Comparison of ENCODE assay signal across 8 cellular contexts in the genomic region with DNA sequence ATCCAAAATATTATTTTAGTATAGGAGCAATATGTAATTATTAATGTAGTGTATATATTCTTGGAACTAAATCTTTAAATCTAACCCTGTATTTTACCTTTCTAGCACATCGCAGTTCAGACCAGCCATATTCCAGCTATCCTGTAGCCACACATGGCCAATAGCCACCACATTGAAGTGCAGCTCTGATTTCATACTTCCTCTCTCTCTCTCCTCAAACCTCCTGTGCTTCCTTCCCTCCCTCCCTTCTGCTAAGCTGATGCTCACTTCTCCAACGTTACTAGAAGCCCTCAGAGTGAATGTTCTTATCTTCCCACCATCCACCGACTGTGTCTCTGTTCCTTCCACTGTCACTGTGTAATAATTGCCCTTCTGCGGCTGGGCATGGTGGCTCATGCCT. TPM values are rescaled to one million over a fixed set of nuclear protein-coding genes. Genes with fewer than 3 reads are reported as not detected.
DNase-seq lines count a peak whose midpoint lies in the region; FAIRE-seq and TF ChIP-seq lines count a peak whose summit lies in the region.
"Not testable (repeated sequence)": the region's sequence is repeated elsewhere in the genome, so short reads cannot be mapped to it uniquely, and the experiment has no call there.

No MANE protein-coding gene starts in this region.

- H3K9me3 ChIP-seq in Peyer's patch; kidney (ENCODE audit: control insufficient read depth in 1 of 2, low read length in 2 of 2); tibial artery: not testable (repeated sequence)

- H3K27ac Mint-ChIP-seq in activated T-cell treated with anti-CD3 and anti-CD28 coated beads, Interleukin-2, amount 50 U/mL, for 24 hours = peak overlapping the region; percentile 95
- H3K27ac Mint-ChIP-seq in dendritic cell treated with granulocyte-macrophage colony-stimulating factor and Interleukin-4, amounts not matched to agents 40 ng/mL and 50 ng/mL, for 4 days = peak overlapping the region; percentile 98
- H3K27ac Mint-ChIP-seq in osteocyte (ENCODE audit: unreplicated experiment) = peak overlapping the region; percentile 99

- not testable (repeated sequence) for H3K27me3 Mint-ChIP-seq in activated T-cell treated with anti-CD3 and anti-CD28 coated beads, Interleukin-2, amount 50 U/mL, for 24 hours; dendritic cell treated with granulocyte-macrophage colony-stimulating factor and Interleukin-4, amounts not matched to agents 40 ng/mL and 50 ng/mL, for 4 days; osteocyte (ENCODE audit: unreplicated experiment)

- peak overlapping the region in 1 of 2 donors; percentile 86 for H3K9ac ChIP-seq in kidney (ENCODE audit: low read length in 2 of 2)

- intact Hi-C loops in dendritic cell treated with granulocyte-macrophage colony-stimulating factor and Interleukin-4, amounts not matched to agents 40 ng/mL and 50 ng/mL, for 4 days (cut with micrococcal nuclease) = loop anchor here (2.0 to 10.0 kb wide), 2 partner anchors 32 to 692 kb away; a partner anchor contains a TSS
- intact Hi-C loops in kidney (cut with DNase I); tibial artery (cut with DNase I; ENCODE audit: low total_unique reads): not testable (repeated sequence)

- H3K27ac ChIP-seq in Peyer's patch (peak overlapping the region in 3 of 4 donors; percentile 80 to 84 (median 84)), tibial artery (peak overlapping the region; percentile 82 to 94)
- not testable (repeated sequence) for H3K27ac ChIP-seq in kidney (ENCODE audit: low read depth in 2 of 2, low read length in 2 of 2)

- DNase-seq in DMS153 (lab: John Stamatoyannopoulos, UW) (peak; percentile 14), KG1 (lab: John Stamatoyannopoulos, UW) (peak; percentile 48)
- not testable (repeated sequence) for DNase-seq in Peyer's patch; activated T-cell treated with anti-CD3 and anti-CD28 coated beads, Interleukin-2, amount 50 U/mL, for 24 hours; kidney; osteocyte (ENCODE audit: extremely low spot score, unreplicated experiment); tibial artery

- H3K4me3 ChIP-seq in Peyer's patch (peak overlapping the region; percentile 57 to 78 (median 68)), kidney (ENCODE audit: low read length in 2 of 2) (peak overlapping the region; percentile 73 to 78), tibial artery (peak overlapping the region; percentile 67 to 91)

- not testable (repeated sequence) for TF ChIP-seq POLR2A in Peyer's patch (IDR thresholded peaks at IDR 0.05)

- peaks cover 12% of the 10 kb centered on the region for H3K9me3 Mint-ChIP-seq in activated T-cell treated with anti-CD3 and anti-CD28 coated beads, Interleukin-2, amount 50 U/mL, for 24 hours
- peaks cover 22% of the 10 kb centered on the region for H3K9me3 Mint-ChIP-seq in dendritic cell treated with granulocyte-macrophage colony-stimulating factor and Interleukin-4, amounts not matched to agents 40 ng/mL and 50 ng/mL, for 4 days
- H3K9me3 Mint-ChIP-seq in osteocyte (ENCODE audit: unreplicated experiment) = peaks cover 10% of the 10 kb centered on the region

- H3K36me3 Mint-ChIP-seq in activated T-cell treated with anti-CD3 and anti-CD28 coated beads, Interleukin-2, amount 50 U/mL, for 24 hours (ENCODE audit: low read depth) = peaks cover 48% of the 10 kb centered on the region
- H3K36me3 Mint-ChIP-seq in dendritic cell treated with granulocyte-macrophage colony-stimulating factor and Interleukin-4, amounts not matched to agents 40 ng/mL and 50 ng/mL, for 4 days (ENCODE audit: low read depth) = peaks cover 46% of the 10 kb centered on the region
- H3K36me3 Mint-ChIP-seq in osteocyte (ENCODE audit: unreplicated experiment) = peaks cover 22% of the 10 kb centered on the region

- not testable (repeated sequence) for H3K27me3 ChIP-seq in Peyer's patch, tibial artery

- H3K36me3 ChIP-seq in Peyer's patch; kidney (ENCODE audit: control insufficient read depth in 1 of 2, insufficient read depth in 2 of 2, low read length in 2 of 2); tibial artery: not testable (repeated sequence)

- not testable (repeated sequence) for FAIRE-seq in kidney (lab: Jason Lieb, UNC)

- peaks cover 0 to 12% (median 2%) of the 10 kb centered on the region in 4 donors for H3K4me1 ChIP-seq in Peyer's patch
- H3K4me1 ChIP-seq in kidney (ENCODE audit: control insufficient read depth in 1 of 2, insufficient read depth in 1 of 2, low read depth in 1 of 2, low read length in 2 of 2) = not testable (repeated sequence)
- peaks cover 0 to 29% (median 15%) of the 10 kb centered on the region in 4 donors for H3K4me1 ChIP-seq in tibial artery

- peak overlapping the region; percentile 97 for H3K4me3 Mint-ChIP-seq in activated T-cell treated with anti-CD3 and anti-CD28 coated beads, Interleukin-2, amount 50 U/mL, for 24 hours
- peak overlapping the region; percentile 27 for H3K4me3 Mint-ChIP-seq in dendritic cell treated with granulocyte-macrophage colony-stimulating factor and Interleukin-4, amounts not matched to agents 40 ng/mL and 50 ng/mL, for 4 days
- peak overlapping the region; percentile 95 for H3K4me3 Mint-ChIP-seq in osteocyte (ENCODE audit: unreplicated experiment)

- peaks cover 36% of the 10 kb centered on the region for H3K4me1 Mint-ChIP-seq in activated T-cell treated with anti-CD3 and anti-CD28 coated beads, Interleukin-2, amount 50 U/mL, for 24 hours (ENCODE audit: low read depth)
- H3K4me1 Mint-ChIP-seq in dendritic cell treated with granulocyte-macrophage colony-stimulating factor and Interleukin-4, amounts not matched to agents 40 ng/mL and 50 ng/mL, for 4 days (ENCODE audit: low read depth) = peaks cover 31% of the 10 kb centered on the region
- H3K4me1 Mint-ChIP-seq in osteocyte (ENCODE audit: unreplicated experiment) = peaks cover 26% of the 10 kb centered on the region

- not testable (repeated sequence) for TF ChIP-seq CTCF in Peyer's patch (IDR thresholded peaks at IDR 0.05); kidney (IDR thresholded peaks at IDR 0.05; ENCODE audit: borderline replicate concordance, extremely low read depth, insufficient read depth); osteocyte (IDR thresholded peaks at IDR 0.05); tibial artery (IDR thresholded peaks at IDR 0.05)

RNA-seq across cellular contexts. Expression of a gene that starts 0.5 kb away (rescaled TPM):
- 10 to 100 TPM in 1 of 4 donors, 1 to 10 TPM in 3; 6.8 to 11.3 (median 8.6) TPM for total RNA-seq in Peyer's patch
- total RNA-seq in kidney = 15.2 TPM
- polyA plus RNA-seq in kidney (ENCODE audit: insufficient read depth, low read depth, low replicate concordance) = 6.5 TPM
- total RNA-seq in osteocyte = 15.9 and 19.0 TPM in 2 replicates

RNA-seq across cellular contexts. Expression of a gene that starts 16.2 kb away (rescaled TPM):
- total RNA-seq in Peyer's patch (10 to 100 TPM in 2 of 4 donors, 1 to 10 TPM in 2; 3.1 to 22.3 (median 6.9) TPM), kidney (12.6 TPM), osteocyte (8.3 and 10.7 TPM in 2 replicates)
- polyA plus RNA-seq in kidney (ENCODE audit: insufficient read depth, low read depth, low replicate concordance) = 4.7 TPM

Comparison
In these comparisons a context has a peak if more than half of its experiments do, and no peak if none do; other contexts are left out.
1. H3K4me3 Mint-ChIP-seq: peak in every context shown above with its lines; median percentile 97 in activated T-cell treated with anti-CD3 and anti-CD28 coated beads, Interleukin-2, amount 50 U/mL, for 24 hours; 95 in osteocyte; 27 in dendritic cell treated with granulocyte-macrophage colony-stimulating factor and Interleukin-4, amounts not matched to agents 40 ng/mL and 50 ng/mL, for 4 days.